13 cellular contexts compared by ENCODE assay signal in genomic region chr21:44878053-44878982, GRCh38. TPM values are rescaled to one million over a fixed set of nuclear protein-coding genes. Genes with fewer than 3 reads are reported as not detected.
DNase-seq lines count a peak whose midpoint lies in the region; ATAC-seq and TF ChIP-seq lines count a peak whose summit lies in the region.
"Had no signal": no experiment of that assay in that cellular context is flagged by ENCODE, and none has a peak within 500 bp of the region (broad histone marks: within the 10 kb centered on the region; RNA-seq: fewer than 3 reads in every experiment).

No MANE protein-coding gene starts in this region.

- peak overlapping the region; percentile 48 for H3K4me3 Mint-ChIP-seq in activated B cell treated with CpG ODN at 0.5 μM for 24 hours
- H3K4me3 Mint-ChIP-seq: activated naive CD8-positive, alpha-beta T cell treated with anti-CD3 and anti-CD28 coated beads, Interleukin-2, amount 10 ng/mL, durations not matched to agents 7 days and 5 days; naive thymus-derived CD4-positive, alpha-beta T cell had no signal

- H3K4me1 ChIP-seq in left lung = peaks cover 20 to 86% of the 10 kb centered on the region in 2 donors

- peak overlapping the region; percentile 60 to 93 for H3K27ac ChIP-seq in left lung

- H3K27me3 ChIP-seq in left lung = no peaks in the 10 kb centered on the region
- H3K27me3 ChIP-seq: heart right ventricle had no signal

- CTCF ChIA-PET in activated B cell treated with CpG ODN at 0.5 μM for 24 hours (lab: Charles Lee) = interaction anchor here (1.0 to 2.0 kb wide), 2 partner anchors 54 to 77 kb away, joined by 4 to 7 read pairs; no protein-coding TSS in a partner anchor

- H3K27me3 Mint-ChIP-seq in activated B cell treated with CpG ODN at 0.5 μM for 24 hours = no peaks in the 10 kb centered on the region
- H3K27me3 Mint-ChIP-seq: naive thymus-derived CD4-positive, alpha-beta T cell had no signal

- no peaks in the 10 kb centered on the region for H3K36me3 ChIP-seq in left lung
- H3K36me3 ChIP-seq: heart right ventricle had no signal

- ATAC-seq in activated B cell treated with CpG ODN at 0.5 μM for 24 hours (ENCODE audit: low read depth) (no peak), left lung (no peak), HG02884 (IDR thresholded peaks at IDR 0.05; ENCODE audit: unreplicated experiment) (no peak), GM21737 (IDR thresholded peaks at IDR 0.05; ENCODE audit: unreplicated experiment) (no peak), HG02623 (IDR thresholded peaks at IDR 0.05; ENCODE audit: unreplicated experiment) (no peak), GM18867 (IDR thresholded peaks at IDR 0.05; ENCODE audit: unreplicated experiment) (no peak)
- ATAC-seq: heart right ventricle; naive thymus-derived CD4-positive, alpha-beta T cell had no signal

- H3K4me1 Mint-ChIP-seq in activated B cell treated with CpG ODN at 0.5 μM for 24 hours = peaks cover 71% of the 10 kb centered on the region

- POLR2A ChIA-PET in activated B cell treated with CpG ODN at 0.5 μM for 24 hours (lab: Charles Lee) = interaction anchor here (0.7 to 1.4 kb wide), 2 partner anchors 49 to 54 kb away, joined by 3 read pairs; no protein-coding TSS in a partner anchor

- H3K9me3 Mint-ChIP-seq in activated B cell treated with CpG ODN at 0.5 μM for 24 hours = no peaks in the 10 kb centered on the region
- H3K9me3 Mint-ChIP-seq: activated naive CD8-positive, alpha-beta T cell treated with anti-CD3 and anti-CD28 coated beads, Interleukin-2, amount 10 ng/mL, durations not matched to agents 7 days and 5 days had no signal

- H3K27ac Mint-ChIP-seq in activated B cell treated with CpG ODN at 0.5 μM for 24 hours = peak overlapping the region; percentile 31
- H3K27ac Mint-ChIP-seq: activated naive CD8-positive, alpha-beta T cell treated with anti-CD3 and anti-CD28 coated beads, Interleukin-2, amount 10 ng/mL, durations not matched to agents 7 days and 5 days had no signal

- intact Hi-C loops in activated B cell treated with CpG ODN at 0.5 μM for 24 hours (cut with micrococcal nuclease) = loop anchor here (10.0 kb wide), 2 partner anchors 364 to 766 kb away; partner anchors contain the start of gene PCBP3
- intact Hi-C loops in left lung (cut with DNase I) = no loop called here

- H3K9me3 ChIP-seq in left lung = no peaks in the 10 kb centered on the region
- H3K9me3 ChIP-seq: heart right ventricle, SK-N-SH had no signal

- TF ChIP-seq CTCF in activated B cell treated with CpG ODN at 0.5 μM for 24 hours (IDR thresholded peaks at IDR 0.05) = no peak
- no peak for TF ChIP-seq CTCF in left lung (IDR thresholded peaks at IDR 0.05)

- no peak overlapping the region for H3K4me3 ChIP-seq in left lung
- H3K4me3 ChIP-seq: heart right ventricle had no signal

- DNase-seq in A172 (ENCODE audit: low spot score) (peak; percentile 59), MV-4-11 (lab: John Stamatoyannopoulos, UW) (peak; percentile 98), activated B cell treated with CpG ODN at 0.5 μM for 24 hours (no peak), left lung (no peak)
- DNase-seq: activated naive CD8-positive, alpha-beta T cell treated with anti-CD3 and anti-CD28 coated beads, Interleukin-2, amount 10 ng/mL, durations not matched to agents 7 days and 5 days; naive thymus-derived CD4-positive, alpha-beta T cell; NCI-H446; SK-N-SH had no signal

- no peaks in the 10 kb centered on the region for H3K36me3 Mint-ChIP-seq in activated B cell treated with CpG ODN at 0.5 μM for 24 hours (ENCODE audit: low read depth)
- H3K36me3 Mint-ChIP-seq: activated naive CD8-positive, alpha-beta T cell treated with anti-CD3 and anti-CD28 coated beads, Interleukin-2, amount 10 ng/mL, durations not matched to agents 7 days and 5 days had no signal

RNA-seq across cellular contexts. Expression of gene PTTG1IP, which starts 4.8 kb away (rescaled TPM):
- 637 and 713 TPM in 2 replicates for total RNA-seq in A172 (2014; rRNA removed; shearing (Covaris generic))
- total RNA-seq in activated B cell treated with CpG ODN at 0.5 μM for 24 hours (35.3 and 36.6 TPM in 2 replicates), left lung (100 to 1,000 TPM; 247 to 263 TPM)

RNA-seq across cellular contexts. Expression of gene ITGB2, which starts 42.4 kb away (rescaled TPM):
- total RNA-seq in A172 (2014; rRNA removed; shearing (Covaris generic)) = 0.19 and 1.2 TPM in 2 replicates
- total RNA-seq in activated B cell treated with CpG ODN at 0.5 μM for 24 hours (124 and 131 TPM in 2 replicates), left lung (100 to 1,000 TPM; 185 to 404 TPM)

Comparison
In these comparisons a context has a peak if more than half of its experiments do, and no peak if none do; other contexts are left out.
1. DNase-seq: peak in A172 (single experiment) and MV-4-11 (single experiment); none in activated B cell treated with CpG ODN at 0.5 μM for 24 hours (single experiment) and left lung (0 of 2).
2. RNA of gene ITGB2, which starts 42.4 kb away (total RNA-seq): 185 to 404 TPM in left lung and 124 to 131 TPM in activated B cell treated with CpG ODN at 0.5 μM for 24 hours; 0.19 to 1.2 TPM in A172; every median in the first group is over 10 times any median in the second.